Comparison of ENCODE assay signal across 19 cellular contexts in genomic region chr18:37246779-37247340, GRCh38.
"Had no signal": no experiment of that assay in that cellular context is flagged by ENCODE, and none has a peak within 500 bp of the region (broad histone marks: within the 10 kb centered on the region; RNA-seq: fewer than 3 reads in every experiment).

No MANE protein-coding gene starts in this region.

- H3K27ac ChIP-seq: epithelial cell of prostate, esophagus muscularis mucosa, gastrocnemius medialis, heart right ventricle, psoas muscle, right lobe of liver, suprapubic skin, thyroid gland had no signal

- DNase-seq: effector memory CD8-positive, alpha-beta T cell; gastrocnemius medialis; heart right ventricle; hypothalamus; left colon; mammary epithelial cell; naive thymus-derived CD4-positive, alpha-beta T cell; psoas muscle; retina; right lobe of liver; stimulated activated CD4-positive, alpha-beta T cell treated with anti-CD3 and anti-CD28 coated beads, Interleukin-4, amount 100 ng/mL, for 1 hour; stimulated activated CD8-positive, alpha-beta memory T cell treated with anti-CD3 and anti-CD28 coated beads, Interleukin-4, amount 100 ng/mL, for 48 hours; stimulated activated naive CD8-positive, alpha-beta T cell treated with anti-CD3 and anti-CD28 coated beads, Interleukin-15, Interleukin-2, amounts not matched to agents 100 U/mL and 50 U/mL, for 24 hours; thyroid gland had no signal

- H3K9me3 ChIP-seq: esophagus muscularis mucosa, gastrocnemius medialis, heart right ventricle, psoas muscle, right lobe of liver, suprapubic skin, thyroid gland had no signal

- ATAC-seq: effector memory CD8-positive, alpha-beta T cell; gastrocnemius medialis; heart right ventricle; left colon; naive thymus-derived CD4-positive, alpha-beta T cell; psoas muscle; right lobe of liver; stimulated activated effector memory CD8-positive, alpha-beta T cell treated with anti-CD3 and anti-CD28 coated beads, Interleukin-12 subunit alpha, Interleukin-12 subunit beta, amount 100 ng/mL, for 72 hours; stimulated activated naive CD8-positive, alpha-beta T cell treated with anti-CD3 and anti-CD28 coated beads, Interleukin-15, Interleukin-2, amounts not matched to agents 100 U/mL and 50 U/mL, for 24 hours had no signal

- H3K4me3 ChIP-seq: esophagus muscularis mucosa, gastrocnemius medialis, heart right ventricle, psoas muscle, right lobe of liver, suprapubic skin, thyroid gland had no signal

- H3K36me3 ChIP-seq: esophagus muscularis mucosa, gastrocnemius medialis, heart right ventricle, right lobe of liver, suprapubic skin, thyroid gland had no signal

- H3K4me1 ChIP-seq: esophagus muscularis mucosa, gastrocnemius medialis, psoas muscle, right lobe of liver, suprapubic skin, thyroid gland had no signal

- H3K27me3 ChIP-seq: thyroid gland had no signal

- FAIRE-seq: urothelium cell line had no signal
